In the genomic region with DNA sequence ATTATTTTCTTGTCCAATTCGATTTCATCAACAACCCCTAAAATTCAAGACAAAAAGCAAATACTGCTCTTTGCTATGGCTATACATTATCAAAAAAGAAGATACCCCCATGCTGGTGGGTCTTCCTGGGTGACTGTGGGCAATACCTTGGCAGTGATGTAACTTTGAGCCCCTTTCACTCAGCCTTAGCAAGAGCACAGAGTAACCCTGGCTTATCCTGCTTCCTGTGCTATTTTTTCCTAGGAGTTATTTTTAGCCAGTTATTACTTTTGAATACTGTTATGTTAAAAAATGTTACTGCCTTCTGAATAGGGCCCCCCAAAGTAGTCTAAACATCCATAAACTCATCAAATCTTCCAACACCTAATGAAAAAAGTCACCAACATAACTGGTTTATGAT, we compare ENCODE assay signal across 13 cellular contexts.
DNase-seq lines count a peak whose midpoint lies in the region; ATAC-seq and TF ChIP-seq lines count a peak whose summit lies in the region.
"Had no signal": no experiment of that assay in that cellular context is flagged by ENCODE, and none has a peak within 500 bp of the region (broad histone marks: within the 10 kb centered on the region; RNA-seq: fewer than 3 reads in every experiment).

No MANE protein-coding gene starts in this region.

- H3K36me3 Mint-ChIP-seq in GM23338 (ENCODE audit: low read depth), result no peaks in the 10 kb centered on the region
- H3K36me3 Mint-ChIP-seq: CD4-positive, CD25-positive, alpha-beta regulatory T cell had no signal

- H3K27me3 ChIP-seq in right atrium auricular region (no peaks in the 10 kb centered on the region), GM23338 (ENCODE audit: insufficient read depth) (no peaks in the 10 kb centered on the region), smooth muscle cell (ENCODE audit: low read depth) (no peaks in the 10 kb centered on the region)
- H3K27me3 ChIP-seq: BLaER1 treated with 17β-estradiol and CSF1 and Interleukin-3, amounts not matched to agents 10 nM and 100 nM had no signal

- no peak overlapping the region for H3K4me3 ChIP-seq in right atrium auricular region
- H3K4me3 ChIP-seq in GM23338, result no peak overlapping the region
- H3K4me3 ChIP-seq in fibroblast of pulmonary artery (replicated peaks; ENCODE audit: low read depth, low read length), result no peak overlapping the region
- no peak overlapping the region for H3K4me3 ChIP-seq in smooth muscle cell
- H3K4me3 ChIP-seq: BLaER1 treated with 17β-estradiol and CSF1 and Interleukin-3, amounts not matched to agents 10 nM and 100 nM had no signal

- no peaks in the 10 kb centered on the region for H3K9me2 ChIP-seq in GM23338 (ENCODE audit: insufficient read depth)

- DNase-seq in Right ventricle myocardium inferior (ENCODE audit: missing footprints), result no peak
- DNase-seq in right atrium auricular region (ENCODE audit: low spot score), result no peak
- no peak for DNase-seq in GM23338 (ENCODE audit: low spot score)
- DNase-seq in fibroblast of pulmonary artery (ENCODE audit: low read depth), result peak; percentile 27
- DNase-seq in smooth muscle cell (lab: John Stamatoyannopoulos, UW; ENCODE audit: unreplicated experiment), result no peak
- no peak for DNase-seq in germinal center (ENCODE audit: low spot score)
- DNase-seq: 8988T; ACHN; CD4-positive, CD25-positive, alpha-beta regulatory T cell; GF-D8; H7 had no signal

- H3K9me3 ChIP-seq in right atrium auricular region (no peaks in the 10 kb centered on the region), smooth muscle cell (replicated peaks; ENCODE audit: low read depth) (no peaks in the 10 kb centered on the region)
- H3K9me3 ChIP-seq: BLaER1 treated with 17β-estradiol and CSF1 and Interleukin-3, amounts not matched to agents 10 nM and 100 nM had no signal

- intact Hi-C loops in Right ventricle myocardium inferior (cut with DNase I), result no loop called here

- ATAC-seq in Right ventricle myocardium inferior, result peak; percentile 50
- no peak for ATAC-seq in GM23338
- no peak for ATAC-seq in HG02884 (IDR thresholded peaks at IDR 0.05; ENCODE audit: unreplicated experiment)

- H4K20me1 ChIP-seq in GM23338 (replicated peaks; ENCODE audit: insufficient read depth), result no peaks in the 10 kb centered on the region
- H4K20me1 ChIP-seq in smooth muscle cell (ENCODE audit: low read depth), result no peaks in the 10 kb centered on the region
- H4K20me1 ChIP-seq: BLaER1 treated with 17β-estradiol and CSF1 and Interleukin-3, amounts not matched to agents 10 nM and 100 nM had no signal

- H3K9ac ChIP-seq in smooth muscle cell (ENCODE audit: low read depth), result no peak overlapping the region
- H3K9ac ChIP-seq: BLaER1 treated with 17β-estradiol and CSF1 and Interleukin-3, amounts not matched to agents 10 nM and 100 nM had no signal

- no peak for TF ChIP-seq CTCF in right atrium auricular region (IDR thresholded peaks at IDR 0.05)
- TF ChIP-seq CTCF in GM23338 (conservative IDR thresholded peaks at IDR 0.05; ENCODE audit: low read depth in 2 of 2), result no peak
- TF ChIP-seq CTCF in fibroblast of pulmonary artery (IDR thresholded peaks at IDR 0.05; ENCODE audit: low read length, missing control alignments), result no peak
- no peak for TF ChIP-seq CTCF in smooth muscle cell (IDR thresholded peaks at IDR 0.05; ENCODE audit: borderline replicate concordance, insufficient read depth, poor library complexity, severe bottlenecking)

- H3K4me1 ChIP-seq in right atrium auricular region (peaks cover 0 to 3% of the 10 kb centered on the region in 2 donors), GM23338 (ENCODE audit: insufficient read depth) (no peaks in the 10 kb centered on the region), smooth muscle cell (ENCODE audit: low read depth) (no peaks in the 10 kb centered on the region)

- H3K79me2 ChIP-seq in GM23338 (replicated peaks; ENCODE audit: insufficient read depth), result no peaks in the 10 kb centered on the region
- no peaks in the 10 kb centered on the region for H3K79me2 ChIP-seq in smooth muscle cell (ENCODE audit: low read depth)

- no peak overlapping the region for H3K27ac Mint-ChIP-seq in GM23338
- H3K27ac Mint-ChIP-seq: CD4-positive, CD25-positive, alpha-beta regulatory T cell had no signal

- no peak overlapping the region for H3K4me3 Mint-ChIP-seq in GM23338
- H3K4me3 Mint-ChIP-seq: CD4-positive, CD25-positive, alpha-beta regulatory T cell had no signal

- H3K9me3 Mint-ChIP-seq in GM23338, result no peaks in the 10 kb centered on the region

- H2AFZ ChIP-seq in GM23338, result 0 out of 2 replicates have a peak overlapping the region, but pooled peaks have one; percentile 19
- no peak overlapping the region for H2AFZ ChIP-seq in smooth muscle cell (ENCODE audit: low read depth)

- H3K4me1 Mint-ChIP-seq in GM23338, result no peaks in the 10 kb centered on the region
- H3K4me1 Mint-ChIP-seq: CD4-positive, CD25-positive, alpha-beta regulatory T cell had no signal

- H3K27ac ChIP-seq in right atrium auricular region (no peak overlapping the region), GM23338 (ENCODE audit: low read depth) (no peak overlapping the region), smooth muscle cell (ENCODE audit: low read depth) (peak overlapping the region; percentile 20)
- H3K27ac ChIP-seq: BLaER1 treated with 17β-estradiol and CSF1 and Interleukin-3, amounts not matched to agents 10 nM and 100 nM had no signal

- H3K27me3 Mint-ChIP-seq in GM23338 (ENCODE audit: insufficient read depth, low read depth, poor library complexity), result no peaks in the 10 kb centered on the region

- H3F3A ChIP-seq in GM23338 (replicated peaks; ENCODE audit: low read depth) (no peaks in the 10 kb centered on the region), smooth muscle cell (ENCODE audit: low read depth) (peaks cover 5% of the 10 kb centered on the region)

- 88% methylated on average over 1 of the region's 1 CpG for WGBS in smooth muscle cell (ENCODE audit: low lambda C conversion rate)

- H3K36me3 ChIP-seq in right atrium auricular region (no peaks in the 10 kb centered on the region), GM23338 (ENCODE audit: insufficient read depth) (no peaks in the 10 kb centered on the region), smooth muscle cell (ENCODE audit: low read depth) (no peaks in the 10 kb centered on the region)
- H3K36me3 ChIP-seq: BLaER1 treated with 17β-estradiol and CSF1 and Interleukin-3, amounts not matched to agents 10 nM and 100 nM had no signal

- H3K4me2 ChIP-seq in GM23338 (no peak overlapping the region), smooth muscle cell (peak overlapping the region; percentile 45)
- H3K4me2 ChIP-seq: BLaER1 treated with 17β-estradiol and CSF1 and Interleukin-3, amounts not matched to agents 10 nM and 100 nM had no signal

TF ChIP-seq in GM23338, 12 proteins besides CTCF, POLR2A, EP300 and RAD21:
- TF ChIP-seq STAT1 (IDR thresholded peaks at IDR 0.05; ENCODE audit: unreplicated experiment) (no peak), CREB1 (CRISPR knock-in tag; IDR thresholded peaks at IDR 0.05; ENCODE audit: low read depth) (no peak), ZNF114 (CRISPR knock-in tag; IDR thresholded peaks at IDR 0.05) (no peak), JUNB (IDR thresholded peaks at IDR 0.05; ENCODE audit: unreplicated experiment) (no peak), EZH2 (IDR thresholded peaks at IDR 0.05; ENCODE audit: low read depth, unreplicated experiment) (no peak), ZNF331 (CRISPR knock-in tag; IDR thresholded peaks at IDR 0.05; ENCODE audit: low read depth) (no peak), NANOG (IDR thresholded peaks at IDR 0.05; ENCODE audit: borderline replicate concordance) (no peak), POLR2AphosphoS5 (IDR thresholded peaks at IDR 0.05; ENCODE audit: low read depth) (no peak), EZH2phosphoT487 (IDR thresholded peaks at IDR 0.05; ENCODE audit: unreplicated experiment) (no peak)
- TF ChIP-seq, protein P1, sequence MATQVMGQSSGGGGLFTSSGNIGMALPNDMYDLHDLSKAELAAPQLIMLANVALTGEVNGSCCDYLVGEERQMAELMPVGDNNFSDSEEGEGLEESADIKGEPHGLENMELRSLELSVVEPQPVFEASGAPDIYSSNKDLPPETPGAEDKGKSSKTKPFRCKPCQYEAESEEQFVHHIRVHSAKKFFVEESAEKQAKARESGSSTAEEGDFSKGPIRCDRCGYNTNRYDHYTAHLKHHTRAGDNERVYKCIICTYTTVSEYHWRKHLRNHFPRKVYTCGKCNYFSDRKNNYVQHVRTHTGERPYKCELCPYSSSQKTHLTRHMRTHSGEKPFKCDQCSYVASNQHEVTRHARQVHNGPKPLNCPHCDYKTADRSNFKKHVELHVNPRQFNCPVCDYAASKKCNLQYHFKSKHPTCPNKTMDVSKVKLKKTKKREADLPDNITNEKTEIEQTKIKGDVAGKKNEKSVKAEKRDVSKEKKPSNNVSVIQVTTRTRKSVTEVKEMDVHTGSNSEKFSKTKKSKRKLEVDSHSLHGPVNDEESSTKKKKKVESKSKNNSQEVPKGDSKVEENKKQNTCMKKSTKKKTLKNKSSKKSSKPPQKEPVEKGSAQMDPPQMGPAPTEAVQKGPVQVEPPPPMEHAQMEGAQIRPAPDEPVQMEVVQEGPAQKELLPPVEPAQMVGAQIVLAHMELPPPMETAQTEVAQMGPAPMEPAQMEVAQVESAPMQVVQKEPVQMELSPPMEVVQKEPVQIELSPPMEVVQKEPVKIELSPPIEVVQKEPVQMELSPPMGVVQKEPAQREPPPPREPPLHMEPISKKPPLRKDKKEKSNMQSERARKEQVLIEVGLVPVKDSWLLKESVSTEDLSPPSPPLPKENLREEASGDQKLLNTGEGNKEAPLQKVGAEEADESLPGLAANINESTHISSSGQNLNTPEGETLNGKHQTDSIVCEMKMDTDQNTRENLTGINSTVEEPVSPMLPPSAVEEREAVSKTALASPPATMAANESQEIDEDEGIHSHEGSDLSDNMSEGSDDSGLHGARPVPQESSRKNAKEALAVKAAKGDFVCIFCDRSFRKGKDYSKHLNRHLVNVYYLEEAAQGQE (IDR thresholded peaks at IDR 0.05; ENCODE audit: unreplicated experiment), result no peak
